19 cellular contexts compared by ENCODE assay signal in genomic region chr3:38966956-38967795, GRCh38.
"Had no signal": no experiment of that assay in that cellular context is flagged by ENCODE, and none has a peak within 500 bp of the region (broad histone marks: within the 10 kb centered on the region; RNA-seq: fewer than 3 reads in every experiment).

No MANE protein-coding gene starts in this region.

- H2AFZ ChIP-seq: hepatocyte had no signal

- ATAC-seq: activated CD4-positive, alpha-beta T cell treated with anti-CD3 and anti-CD28 coated beads for 36 hours; activated CD8-positive, alpha-beta memory T cell treated with anti-CD3 and anti-CD28 coated beads, Interleukin-2, amount 10 ng/mL, durations not matched to agents 7 days and 5 days; natural killer cell treated with Interleukin-12 subunit alpha and Interleukin-12 subunit beta and Interleukin-15 and Interleukin-18, amount 100 ng/mL, for 72 hours; right cardiac atrium; stimulated activated naive CD8-positive, alpha-beta T cell treated with anti-CD3 and anti-CD28 coated beads, Interleukin-15, amount 100 ng/mL, for 72 hours; upper lobe of right lung had no signal

- H3K36me3 Mint-ChIP-seq: activated CD4-positive, alpha-beta memory T cell treated with anti-CD3 and anti-CD28 coated beads for 36 hours; activated CD8-positive, alpha-beta memory T cell treated with anti-CD3 and anti-CD28 coated beads, Interleukin-2, amount 10 ng/mL, durations not matched to agents 7 days and 5 days; activated naive CD4-positive, alpha-beta T cell treated with anti-CD3 and anti-CD28 coated beads, Interleukin-2, amount 10 ng/mL, durations not matched to agents 7 days and 5 days; memory B cell; natural killer cell treated with Interleukin-12 subunit alpha and Interleukin-12 subunit beta and Interleukin-15 and Interleukin-18, amount 100 ng/mL, for 72 hours had no signal

- H3K27me3 ChIP-seq: cardiac muscle cell, hepatocyte, testis had no signal

- H3K4me2 ChIP-seq: hepatocyte had no signal

- H3K27me3 Mint-ChIP-seq: activated CD4-positive, alpha-beta memory T cell treated with anti-CD3 and anti-CD28 coated beads for 36 hours; activated CD4-positive, alpha-beta T cell treated with anti-CD3 and anti-CD28 coated beads for 36 hours had no signal

- H3K9me3 Mint-ChIP-seq: activated CD4-positive, alpha-beta memory T cell treated with anti-CD3 and anti-CD28 coated beads for 36 hours; activated naive CD4-positive, alpha-beta T cell treated with anti-CD3 and anti-CD28 coated beads, Interleukin-2, amount 10 ng/mL, durations not matched to agents 7 days and 5 days; activated T-helper 2 cell treated with anti-CD3 and anti-CD28 coated beads, Interferon-gamma antibody, Interleukin-2, Interleukin-4, amounts not matched to agents 10 μg/mL and 5 μg/mL and 100 μg/mL, durations not matched to agents 14 hours and 24 hours and 36 hours; memory B cell; natural killer cell treated with Interleukin-12 subunit alpha and Interleukin-12 subunit beta and Interleukin-15 and Interleukin-18, amount 100 ng/mL, for 72 hours; stimulated activated naive CD8-positive, alpha-beta T cell treated with anti-CD3 and anti-CD28 coated beads, Interleukin-15, amount 100 ng/mL, for 72 hours; T-helper 1 cell treated with Interleukin-12 subunit alpha and Interleukin-12 subunit beta and Interleukin-4 antibody, amounts not matched to agents 30 μg/mL and 1 μg/mL, for 36 hours had no signal

- H3K4me1 Mint-ChIP-seq: activated CD4-positive, alpha-beta T cell treated with anti-CD3 and anti-CD28 coated beads for 36 hours; activated CD8-positive, alpha-beta memory T cell treated with anti-CD3 and anti-CD28 coated beads, Interleukin-2, amount 10 ng/mL, durations not matched to agents 7 days and 5 days; activated naive CD4-positive, alpha-beta T cell treated with anti-CD3 and anti-CD28 coated beads, Interleukin-2, amount 10 ng/mL, durations not matched to agents 7 days and 5 days; memory B cell; stimulated activated naive CD8-positive, alpha-beta T cell treated with anti-CD3 and anti-CD28 coated beads, Interleukin-15, amount 100 ng/mL, for 72 hours had no signal

- H3K4me3 Mint-ChIP-seq: activated CD4-positive, alpha-beta memory T cell treated with anti-CD3 and anti-CD28 coated beads for 36 hours; activated CD4-positive, alpha-beta T cell treated with anti-CD3 and anti-CD28 coated beads for 36 hours; activated CD8-positive, alpha-beta memory T cell treated with anti-CD3 and anti-CD28 coated beads, Interleukin-2, amount 10 ng/mL, durations not matched to agents 7 days and 5 days; activated naive CD4-positive, alpha-beta T cell treated with anti-CD3 and anti-CD28 coated beads, Interleukin-2, amount 10 ng/mL, durations not matched to agents 7 days and 5 days; memory B cell; natural killer cell treated with Interleukin-12 subunit alpha and Interleukin-12 subunit beta and Interleukin-15 and Interleukin-18, amount 100 ng/mL, for 72 hours; stimulated activated naive CD8-positive, alpha-beta T cell treated with anti-CD3 and anti-CD28 coated beads, Interleukin-15, amount 100 ng/mL, for 72 hours; T-helper 1 cell treated with Interleukin-12 subunit alpha and Interleukin-12 subunit beta and Interleukin-4 antibody, amounts not matched to agents 30 μg/mL and 1 μg/mL, for 36 hours had no signal

- H3K27ac Mint-ChIP-seq: activated CD4-positive, alpha-beta memory T cell treated with anti-CD3 and anti-CD28 coated beads for 36 hours; activated CD4-positive, alpha-beta T cell treated with anti-CD3 and anti-CD28 coated beads for 36 hours; activated CD8-positive, alpha-beta memory T cell treated with anti-CD3 and anti-CD28 coated beads, Interleukin-2, amount 10 ng/mL, durations not matched to agents 7 days and 5 days; activated naive CD4-positive, alpha-beta T cell treated with anti-CD3 and anti-CD28 coated beads, Interleukin-2, amount 10 ng/mL, durations not matched to agents 7 days and 5 days; activated T-helper 2 cell treated with anti-CD3 and anti-CD28 coated beads, Interferon-gamma antibody, Interleukin-2, Interleukin-4, amounts not matched to agents 10 μg/mL and 5 μg/mL and 100 μg/mL, durations not matched to agents 14 hours and 24 hours and 36 hours; memory B cell; natural killer cell treated with Interleukin-12 subunit alpha and Interleukin-12 subunit beta and Interleukin-15 and Interleukin-18, amount 100 ng/mL, for 72 hours; progenitor cell of endocrine pancreas; stimulated activated naive CD8-positive, alpha-beta T cell treated with anti-CD3 and anti-CD28 coated beads, Interleukin-15, amount 100 ng/mL, for 72 hours; T-helper 1 cell treated with Interleukin-12 subunit alpha and Interleukin-12 subunit beta and Interleukin-4 antibody, amounts not matched to agents 30 μg/mL and 1 μg/mL, for 36 hours had no signal

- DNase-seq: activated CD4-positive, alpha-beta memory T cell treated with anti-CD3 and anti-CD28 coated beads for 36 hours; activated CD4-positive, alpha-beta T cell treated with anti-CD3 and anti-CD28 coated beads for 36 hours; activated CD8-positive, alpha-beta memory T cell treated with anti-CD3 and anti-CD28 coated beads, Interleukin-2, amount 10 ng/mL, durations not matched to agents 7 days and 5 days; activated naive CD4-positive, alpha-beta T cell treated with anti-CD3 and anti-CD28 coated beads, Interleukin-2, amount 10 ng/mL, durations not matched to agents 7 days and 5 days; activated T-cell treated with anti-CD3 and anti-CD28 coated beads, Interleukin-2, amount 50 U/mL, for 1 hour; islet precursor cell; left ventricle myocardium inferior; nucleus accumbens; right cardiac atrium; stimulated activated naive CD8-positive, alpha-beta T cell treated with anti-CD3 and anti-CD28 coated beads, Interleukin-15, amount 100 ng/mL, for 72 hours; testis; upper lobe of right lung had no signal

- H3K4me3 ChIP-seq: cardiac muscle cell, hepatocyte, left ventricle myocardium inferior, testis, upper lobe of right lung had no signal

- H3K79me2 ChIP-seq: hepatocyte had no signal

- H3K27ac ChIP-seq: cardiac muscle cell, hepatocyte, left ventricle myocardium inferior, testis, upper lobe of right lung had no signal

- H3K9me3 ChIP-seq: left ventricle myocardium inferior, testis, upper lobe of right lung had no signal

- H3K36me3 ChIP-seq: cardiac muscle cell, left ventricle myocardium inferior, upper lobe of right lung had no signal

- H3K4me1 ChIP-seq: upper lobe of right lung had no signal
